28 cellular contexts compared by ENCODE assay signal in genomic region chr9:132207187-132207586, GRCh38.
"Had no signal": no experiment of that assay in that cellular context is flagged by ENCODE, and none has a peak within 500 bp of the region (broad histone marks: within the 10 kb centered on the region; RNA-seq: fewer than 3 reads in every experiment).

No MANE protein-coding gene starts in this region.

- H3K4me3 ChIP-seq: heart right ventricle, hepatocyte, lower lobe of right lung, pancreas, prostate gland, sigmoid colon, spleen, tibial nerve, uterus had no signal

- H3K4me1 Mint-ChIP-seq: nephron, neural crest cell had no signal

- H2AFZ ChIP-seq: hepatocyte had no signal

- H3K4me3 Mint-ChIP-seq: naive thymus-derived CD8-positive, alpha-beta T cell; nephron; neural crest cell; stimulated activated memory B cell treated with anti-CD40 and anti-IgM and Interleukin-4, amounts not matched to agents 10 μg/mL and 1 μg/mL and 100 μg/mL, for 72 hours; stimulated activated naive CD8-positive, alpha-beta T cell treated with anti-CD3 and anti-CD28 coated beads, Interleukin-15, amount 100 ng/mL, for 72 hours; type B pancreatic cell had no signal

- H3K4me2 ChIP-seq: hepatocyte had no signal

- H3K36me3 Mint-ChIP-seq: type B pancreatic cell had no signal

- FAIRE-seq: keratinocyte, pancreas, small intestine had no signal

- H3K27me3 ChIP-seq: pancreas, uterus had no signal

- H3K9me3 ChIP-seq: lower lobe of right lung, pancreas, prostate gland, uterus had no signal

- DNase-seq: heart right ventricle; kidney glomerular epithelial cell; left cardiac atrium; left ventricle myocardium superior; lower lobe of right lung; mammary epithelial cell; mesenchymal stem cell; naive thymus-derived CD8-positive, alpha-beta T cell; pancreas; posterior cingulate gyrus; retina; right cardiac atrium; sigmoid colon; small intestine; spleen; stimulated activated CD4-positive, alpha-beta T cell treated with anti-CD3 and anti-CD28 coated beads, Interleukin-4, amount 100 ng/mL, for 24 hours; stimulated activated naive CD4-positive, alpha-beta T cell treated with Interleukin-2 at 50 U/mL for 16 hours; stimulated activated naive CD8-positive, alpha-beta T cell treated with anti-CD3 and anti-CD28 coated beads, Interleukin-15, amount 100 ng/mL, for 72 hours; substantia nigra; uterus had no signal

- H3K27ac ChIP-seq: heart right ventricle, hepatocyte, lower lobe of right lung, pancreas, prostate gland, sigmoid colon, spleen, tibial nerve, uterus had no signal

- H3K4me1 ChIP-seq: heart right ventricle, lower lobe of right lung, pancreas, prostate gland, sigmoid colon, spleen, tibial nerve, uterus had no signal

- H3K27ac Mint-ChIP-seq: naive thymus-derived CD8-positive, alpha-beta T cell; nephron; stimulated activated memory B cell treated with anti-CD40 and anti-IgM and Interleukin-4, amounts not matched to agents 10 μg/mL and 1 μg/mL and 100 μg/mL, for 72 hours; type B pancreatic cell had no signal

- H3K36me3 ChIP-seq: heart right ventricle, lower lobe of right lung, pancreas, prostate gland, sigmoid colon, spleen, tibial nerve, uterus had no signal
